Comparison of ENCODE assay signal across 1 cellular context in genomic region chr3:42804113-42804830, GRCh38.
TF ChIP-seq lines count a peak whose summit lies in the region.

TSS of gene HIGD1A (minus strand) at chr3:42804490. CDS start at chr3:42794253, 10,237 bp downstream.

TF ChIP-seq in K562, 482 proteins besides CTCF, POLR2A, EP300 and RAD21 (continued from another document and continues in another):
- TF ChIP-seq ZNF318 (IDR thresholded peaks at IDR 0.05; ENCODE audit: borderline replicate concordance in 1 of 2, low read depth in 1 of 2): no peak
- TF ChIP-seq UBTF (IDR thresholded peaks at IDR 0.05; ENCODE audit: borderline replicate concordance in 1 of 2, low read depth in 2 of 2, low read length in 2 of 2): peak; percentile 58 to 78; a peak in 2 of 4 replicates
- TF ChIP-seq EZH2 (IDR thresholded peaks at IDR 0.05; ENCODE audit: borderline replicate concordance, low read depth, low read length): no peak
- peak; percentile 75 for TF ChIP-seq CCNT2 (IDR thresholded peaks at IDR 0.05; ENCODE audit: borderline replicate concordance, extremely low read depth, insufficient read length, low read depth, low read length)
- peak; percentile 79 for TF ChIP-seq TFAP4 (CRISPR knock-in tag; IDR thresholded peaks at IDR 0.05; ENCODE audit: borderline replicate concordance)
- peak; percentile 25 to 83 for TF ChIP-seq E2F6 (IDR thresholded peaks at IDR 0.05; ENCODE audit: borderline replicate concordance in 1 of 2, extremely low read depth in 1 of 2, insufficient read depth in 1 of 2, insufficient read length in 1 of 2, low read depth in 1 of 2, low read length in 1 of 2, poor library complexity in 1 of 2, severe bottlenecking in 1 of 2)
- TF ChIP-seq NCOA4 (IDR thresholded peaks at IDR 0.05; ENCODE audit: partially characterized antibody): peak; percentile 77
- TF ChIP-seq SUPT5H (IDR thresholded peaks at IDR 0.05): peak; percentile 96
- TF ChIP-seq BRD4 (IDR thresholded peaks at IDR 0.05): 0 out of 2 replicates have a peak, but pooled peaks have one; percentile 40
- peak; percentile 86; the same call in 1 of the 2 replicates for TF ChIP-seq HDGF (IDR thresholded peaks at IDR 0.05)
- 0 out of 2 replicates have a peak, but pooled peaks have one; percentile 39 for TF ChIP-seq ZNF133 (CRISPR knock-in tag; IDR thresholded peaks at IDR 0.05)
- peak; percentile 88 for TF ChIP-seq TAF1 (IDR thresholded peaks at IDR 0.05; ENCODE audit: control insufficient read depth, extremely low read depth, insufficient read depth, low read length, severe bottlenecking)
- TF ChIP-seq TGIF2 (CRISPR knock-in tag; IDR thresholded peaks at IDR 0.05): 0 out of 2 replicates have a peak, but pooled peaks have one; percentile 83
- peak; percentile 22 for TF ChIP-seq SMAD4 (CRISPR knock-in tag; conservative IDR thresholded peaks at IDR 0.05)
- TF ChIP-seq KLF6 (CRISPR knock-in tag; IDR thresholded peaks at IDR 0.05; ENCODE audit: borderline replicate concordance): 0 out of 2 replicates have a peak, but pooled peaks have one; percentile 40
- 0 out of 2 replicates have a peak, but pooled peaks have one; percentile 64 for TF ChIP-seq NR4A1 (CRISPR knock-in tag; IDR thresholded peaks at IDR 0.05)
- TF ChIP-seq NR4A1 (tag; IDR thresholded peaks at IDR 0.05): no peak
- TF ChIP-seq TBP (optimal IDR thresholded peaks at IDR 0.05; ENCODE audit: low read depth, low read length): peak; percentile 93
- TF ChIP-seq FIP1L1 (IDR thresholded peaks at IDR 0.05; ENCODE audit: low read depth, low read length, poor library complexity, severe bottlenecking): peak; percentile 70
- peak; percentile 66 for TF ChIP-seq PKNOX1 (IDR thresholded peaks at IDR 0.05)
- peak; percentile 13 for TF ChIP-seq ARHGAP35 (IDR thresholded peaks at IDR 0.05; ENCODE audit: partially characterized antibody)
- peak; percentile 77 for TF ChIP-seq KDM5B (IDR thresholded peaks at IDR 0.05; ENCODE audit: insufficient replicate concordance, low read depth, low read length)
- TF ChIP-seq AFF4 (CRISPR knock-in tag; IDR thresholded peaks at IDR 0.05): peak; percentile 85; the same call in 1 of the 2 replicates
- TF ChIP-seq BRF1 (IDR thresholded peaks at IDR 0.05; ENCODE audit: borderline replicate concordance, extremely low read depth, insufficient read length): no peak
- TF ChIP-seq VEZF1 (CRISPR knock-in tag; IDR thresholded peaks at IDR 0.05): peak; percentile 96
- peak; percentile 72 to 87; a peak in 3 of 4 replicates for TF ChIP-seq MLLT1 (IDR thresholded peaks at IDR 0.05)
- no peak for TF ChIP-seq U2AF2 (optimal IDR thresholded peaks at IDR 0.05; ENCODE audit: low read depth, low read length)
- peak; percentile 30 for TF ChIP-seq ATF6 (CRISPR knock-in tag; IDR thresholded peaks at IDR 0.05)
- peak; percentile 47; the same call in 1 of the 2 replicates for TF ChIP-seq DMBX1 (CRISPR knock-in tag; IDR thresholded peaks at IDR 0.05; ENCODE audit: borderline replicate concordance)
- 0 out of 2 replicates have a peak, but pooled peaks have one; percentile 77 for TF ChIP-seq HIVEP1 (CRISPR knock-in tag; IDR thresholded peaks at IDR 0.05)
